In genomic region chr9:73348485-73348884, GRCh38 we compare ENCODE assay signal across 21 cellular contexts.
DNase-seq lines count a peak whose midpoint lies in the region; FAIRE-seq and TF ChIP-seq lines count a peak whose summit lies in the region.
"Had no signal": no experiment of that assay in that cellular context is flagged by ENCODE, and none has a peak within 500 bp of the region (broad histone marks: within the 10 kb centered on the region; RNA-seq: fewer than 3 reads in every experiment).

No MANE protein-coding gene starts in this region.

- H3K36me3 Mint-ChIP-seq in astrocyte (ENCODE audit: low read depth, unreplicated experiment) (no peaks in the 10 kb centered on the region), progenitor cell of endocrine pancreas (ENCODE audit: insufficient read depth) (no peaks in the 10 kb centered on the region)
- H3K36me3 Mint-ChIP-seq: brain; CD14-positive monocyte; naive thymus-derived CD4-positive, alpha-beta T cell; type B pancreatic cell had no signal

- H3K4me1 ChIP-seq in astrocyte (ENCODE audit: insufficient read depth, low read length) = no peaks in the 10 kb centered on the region
- H3K4me1 ChIP-seq: esophagus squamous epithelium, lower lobe of right lung had no signal

- H3K27ac Mint-ChIP-seq in astrocyte (ENCODE audit: unreplicated experiment) = no peak overlapping the region
- no peak overlapping the region for H3K27ac Mint-ChIP-seq in progenitor cell of endocrine pancreas
- H3K27ac Mint-ChIP-seq: brain; CD14-positive monocyte; naive thymus-derived CD4-positive, alpha-beta T cell; type B pancreatic cell had no signal

- no peak overlapping the region for H3K4me3 ChIP-seq in astrocyte (ENCODE audit: insufficient read depth, low read depth, low read length)
- no peak overlapping the region for H3K4me3 ChIP-seq in fibroblast of villous mesenchyme (ENCODE audit: low read depth, low read length)
- H3K4me3 ChIP-seq: dorsolateral prefrontal cortex, esophagus squamous epithelium, lower lobe of right lung had no signal

- H3K9me3 ChIP-seq in astrocyte (ENCODE audit: insufficient read depth, low read depth, low read length) = no peaks in the 10 kb centered on the region
- H3K9me3 ChIP-seq: esophagus squamous epithelium, lower lobe of right lung had no signal

- H3K36me3 ChIP-seq in astrocyte (ENCODE audit: insufficient read depth, low read length) = no peaks in the 10 kb centered on the region
- H3K36me3 ChIP-seq: esophagus squamous epithelium, lower lobe of right lung had no signal

- TF ChIP-seq CTCF in astrocyte (IDR thresholded peaks at IDR 0.05; ENCODE audit: insufficient read depth, low read depth, low read length) (no peak), fibroblast of villous mesenchyme (IDR thresholded peaks at IDR 0.05; ENCODE audit: insufficient read depth, low read depth, low read length) (no peak), progenitor cell of endocrine pancreas (IDR thresholded peaks at IDR 0.05; ENCODE audit: unreplicated experiment) (no peak)

- H3K4me3 Mint-ChIP-seq in astrocyte (ENCODE audit: unreplicated experiment) (no peak overlapping the region), progenitor cell of endocrine pancreas (ENCODE audit: low read depth) (no peak overlapping the region)
- H3K4me3 Mint-ChIP-seq: brain; CD14-positive monocyte; naive thymus-derived CD4-positive, alpha-beta T cell; type B pancreatic cell had no signal

- H4K20me1 ChIP-seq in astrocyte (ENCODE audit: insufficient read depth, low read length) = no peaks in the 10 kb centered on the region

- H3K79me2 ChIP-seq in astrocyte (ENCODE audit: insufficient read depth, low read length) = no peaks in the 10 kb centered on the region

- H3K9ac ChIP-seq in astrocyte (ENCODE audit: low read length) = no peak overlapping the region

- H2AFZ ChIP-seq in astrocyte (ENCODE audit: low read depth, low read length) = no peak overlapping the region

- no peaks in the 10 kb centered on the region for H3K27me3 ChIP-seq in astrocyte (ENCODE audit: insufficient read depth, low read length)
- H3K27me3 ChIP-seq: esophagus squamous epithelium had no signal

- H3K27ac ChIP-seq in astrocyte (ENCODE audit: low read depth, low read length) = no peak overlapping the region
- H3K27ac ChIP-seq: 22Rv1, esophagus squamous epithelium, lower lobe of right lung had no signal

- H3K9me3 Mint-ChIP-seq in astrocyte (ENCODE audit: unreplicated experiment) = no peaks in the 10 kb centered on the region
- H3K9me3 Mint-ChIP-seq in progenitor cell of endocrine pancreas (ENCODE audit: low read depth) = no peaks in the 10 kb centered on the region
- H3K9me3 Mint-ChIP-seq: brain, type B pancreatic cell had no signal

- FAIRE-seq in astrocyte (lab: Jason Lieb, UNC) = no peak

- H3K27me3 Mint-ChIP-seq in astrocyte (ENCODE audit: low read depth, unreplicated experiment) (no peaks in the 10 kb centered on the region), progenitor cell of endocrine pancreas (no peaks in the 10 kb centered on the region)
- H3K27me3 Mint-ChIP-seq: naive thymus-derived CD4-positive, alpha-beta T cell had no signal

- DNase-seq in DMS53 (lab: John Stamatoyannopoulos, UW) (peak; percentile 7), DMS53 treated with DMSO at 0.1 percent for 48 hours (lab: John Stamatoyannopoulos, UW; ENCODE audit: unreplicated experiment) (no peak), astrocyte (ENCODE audit: low read depth) (peak; percentile 2), fibroblast of villous mesenchyme (ENCODE audit: low read depth) (peak; percentile 3), progenitor cell of endocrine pancreas (ENCODE audit: low spot score, unreplicated experiment) (peak; percentile 10), HK-2 (ENCODE audit: unreplicated experiment) (no peak), EL (no peak)
- no peak for DNase-seq in activated CD8-positive, alpha-beta memory T cell treated with anti-CD3 and anti-CD28 coated beads, Interleukin-2, amount 50 U/mL, for 4 hours
- DNase-seq: DMS153; dorsolateral prefrontal cortex; esophagus squamous epithelium; lower lobe of right lung; naive thymus-derived CD4-positive, alpha-beta T cell; NCI-H1417; SIG-M5; stimulated activated naive CD4-positive, alpha-beta T cell; T-helper 9 cell had no signal

- H3K4me1 Mint-ChIP-seq in astrocyte (ENCODE audit: low read depth, unreplicated experiment) = no peaks in the 10 kb centered on the region
- H3K4me1 Mint-ChIP-seq in progenitor cell of endocrine pancreas (ENCODE audit: low read depth) = no peaks in the 10 kb centered on the region
- H3K4me1 Mint-ChIP-seq: brain; CD14-positive monocyte; naive thymus-derived CD4-positive, alpha-beta T cell had no signal

- no peak overlapping the region for H3K4me2 ChIP-seq in astrocyte (ENCODE audit: low read length)

Comparison
In these comparisons a context has a peak if more than half of its experiments do, and no peak if none do; other contexts are left out.
1. DNase-seq: peak in DMS53 (single experiment), astrocyte (single experiment), fibroblast of villous mesenchyme (single experiment) and progenitor cell of endocrine pancreas (single experiment); none in DMS53 treated with DMSO at 0.1 percent for 48 hours (single experiment), HK-2 (single experiment), activated CD8-positive, alpha-beta memory T cell treated with anti-CD3 and anti-CD28 coated beads, Interleukin-2, amount 50 U/mL, for 4 hours (single experiment) and EL (single experiment).